ENCODE assay signal across 8 cellular contexts in the genomic region with DNA sequence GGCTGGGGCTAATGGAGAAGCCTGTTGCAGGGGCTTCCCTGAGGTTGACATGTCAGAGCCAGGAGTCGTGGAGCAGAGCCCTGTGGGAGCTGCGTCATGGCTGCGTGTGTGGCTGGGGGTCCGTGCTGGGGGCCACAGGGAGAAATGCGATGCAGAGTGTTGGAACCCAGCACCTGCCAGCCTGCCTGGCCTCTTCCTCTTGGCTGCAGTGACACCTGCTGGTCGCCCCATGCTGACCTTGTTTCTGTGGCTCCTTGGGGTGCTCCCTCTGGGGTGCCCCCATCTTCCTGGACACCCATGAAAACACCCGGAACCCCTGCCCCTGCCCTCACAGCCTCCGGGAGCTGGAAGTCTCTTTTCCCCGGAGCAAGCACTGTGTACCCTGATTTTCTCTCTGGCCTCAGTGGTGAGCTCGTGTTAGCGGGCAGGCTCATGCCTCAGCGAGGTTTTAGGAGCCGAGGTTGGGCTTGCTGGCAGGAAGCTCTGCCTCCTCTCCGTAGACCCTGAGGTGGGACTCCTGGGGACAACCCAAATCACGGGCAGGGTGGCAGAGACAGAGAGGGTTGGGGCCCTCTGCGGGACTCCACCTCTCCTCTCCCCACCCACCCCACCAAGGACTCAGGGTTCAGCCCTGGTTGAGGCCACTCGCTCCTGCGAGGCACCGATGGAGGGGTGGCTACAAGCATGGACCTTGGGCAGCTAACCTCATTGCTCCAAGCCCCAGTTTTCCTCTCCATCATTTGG.
A peak's percentile ranks its signal among the peaks of the same experiment; 100 is the strongest.
DNase-seq lines count a peak whose midpoint lies in the region; ATAC-seq and TF ChIP-seq lines count a peak whose summit lies in the region.

No MANE protein-coding gene starts in this region.

- DNase-seq in GM10248 (ENCODE audit: extremely low spot score) (peak; percentile 55), OCI-LY7 (ENCODE audit: low spot score) (no peak), fibroblast of mammary gland (ENCODE audit: low read depth) (peak; percentile 37), posterior cingulate gyrus (peak in 8 of 10 donors; percentile 55 to 94 (median 74)), HCEC 1CT (no peak)
- DNase-seq in stimulated activated naive CD4-positive, alpha-beta T cell (lab: John Stamatoyannopoulos, UW), result no peak

- H3K4me3 ChIP-seq in OCI-LY7 (ENCODE audit: low read depth, low read length, poor library complexity, severe bottlenecking) (no peak overlapping the region), fibroblast of mammary gland (ENCODE audit: control insufficient read depth, low read depth, low read length) (no peak overlapping the region)

- no peaks in the 10 kb centered on the region for H3K9me3 ChIP-seq in OCI-LY7 (ENCODE audit: low read length)

- no TSS peak for BruUV-seq in OCI-LY7 (replicated peaks; lab: Mats Ljungman, UMichigan)

- intact Hi-C loops in OCI-LY7 (cut with micrococcal nuclease; ENCODE audit: unreplicated experiment) (no loop called here), posterior cingulate gyrus (cut with DNase I) (loop anchor here (1.0 to 10.0 kb wide), 3 partner anchors 45 to 191 kb away; partner anchors contain the start of gene SORCS2)

- H3K27ac ChIP-seq in OCI-LY7 (ENCODE audit: low read depth, low read length, poor library complexity, severe bottlenecking), result no peak overlapping the region

- no peak overlapping the region for H2AFZ ChIP-seq in OCI-LY7 (ENCODE audit: low read length)

- H3K9me2 ChIP-seq in OCI-LY7 (ENCODE audit: insufficient read depth, low read length), result no peaks in the 10 kb centered on the region

- TF ChIP-seq CTCF in GM10248 (IDR thresholded peaks at IDR 0.05; ENCODE audit: control extremely low read depth, extremely low read depth, low read depth, missing control alignments) (peak; percentile 40), OCI-LY7 (conservative IDR thresholded peaks at IDR 0.05; ENCODE audit: low read length) (peak; percentile 44), fibroblast of mammary gland (conservative IDR thresholded peaks at IDR 0.05; ENCODE audit: control insufficient read depth, insufficient read depth, low read depth, low read length) (peak; percentile 77)

- no peaks in the 10 kb centered on the region for H3K36me3 ChIP-seq in OCI-LY7 (ENCODE audit: insufficient read depth, low read length)

- H3K4me1 ChIP-seq in OCI-LY7 (ENCODE audit: insufficient read depth, low read length, poor library complexity, severe bottlenecking), result no peaks in the 10 kb centered on the region

- H3K4me2 ChIP-seq in OCI-LY7 (ENCODE audit: low read length), result no peak overlapping the region

- POLR2A ChIA-PET in GM10248 (lab: Yijun Ruan, JAX), result no interaction called here
- POLR2A ChIA-PET in OCI-LY7 (lab: Charles Lee), result no interaction called here

- CTCF ChIA-PET in GM10248 (lab: Yijun Ruan, JAX) (interaction anchor here (0.7 kb wide), 1 partner anchor 83 kb away, joined by 3 read pairs; no protein-coding TSS in a partner anchor), OCI-LY7 (lab: Charles Lee; ENCODE audit: unreplicated experiment) (no interaction called here)

- ATAC-seq in HG03045 (IDR thresholded peaks at IDR 0.05; ENCODE audit: unreplicated experiment) (no peak), HG02798 (IDR thresholded peaks at IDR 0.05; ENCODE audit: poor library complexity, unreplicated experiment) (no peak)

- no peaks in the 10 kb centered on the region for H4K20me1 ChIP-seq in OCI-LY7 (ENCODE audit: insufficient read depth, low read length)

- H3K79me2 ChIP-seq in OCI-LY7 (ENCODE audit: insufficient read depth, low read depth, low read length), result no peaks in the 10 kb centered on the region

Comparison
In these comparisons a context has a peak if more than half of its experiments do, and no peak if none do; other contexts are left out.
1. DNase-seq: peak in GM10248 (single experiment), fibroblast of mammary gland (single experiment) and posterior cingulate gyrus (8 of 10); none in OCI-LY7 (single experiment), HCEC 1CT (single experiment) and stimulated activated naive CD4-positive, alpha-beta T cell (0 of 6).
2. Peak in every context shown above with its lines, with median percentiles within 50 percentile points of each other: CTCF ChIP-seq.